ENCODE assay signal across 16 cellular contexts in the genomic region with DNA sequence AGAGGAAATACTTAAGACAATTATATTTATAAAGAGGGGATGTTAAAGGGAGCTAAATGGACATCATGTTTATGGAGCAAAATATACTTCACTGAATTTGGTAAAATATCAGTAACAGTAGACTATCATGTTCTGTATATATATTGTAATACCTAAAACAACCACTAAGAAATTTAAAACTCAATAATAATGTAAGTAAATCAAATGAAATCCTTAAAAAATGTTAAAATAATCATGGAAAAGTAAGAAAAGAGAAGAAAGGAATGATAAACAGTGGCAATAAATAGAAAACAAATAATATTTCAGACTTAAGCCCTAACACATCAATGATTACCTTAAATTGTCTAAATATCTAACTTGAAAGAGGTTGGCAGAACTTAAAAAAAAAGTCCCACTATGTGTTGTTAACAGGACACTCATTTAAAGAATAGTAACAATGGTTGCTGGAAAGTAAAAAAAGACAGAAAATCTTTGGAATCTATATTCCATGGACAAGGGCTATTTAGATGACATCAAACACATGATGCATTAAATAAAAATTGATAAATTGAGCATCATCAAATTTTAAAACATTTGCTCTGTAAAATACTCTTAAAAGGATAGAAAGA.
"Had no signal": no experiment of that assay in that cellular context is flagged by ENCODE, and none has a peak within 500 bp of the region (broad histone marks: within the 10 kb centered on the region; RNA-seq: fewer than 3 reads in every experiment).

No MANE protein-coding gene starts in this region.

- H3K27ac Mint-ChIP-seq: activated B cell treated with CpG ODN at 0.5 μM for 24 hours; activated CD4-positive, alpha-beta T cell treated with anti-CD3 and anti-CD28 coated beads, Interleukin-2, amount 10 ng/mL, durations not matched to agents 7 days and 5 days; T-helper 17 cell had no signal

- H3K4me3 Mint-ChIP-seq: activated B cell treated with CpG ODN at 0.5 μM for 24 hours; activated CD4-positive, alpha-beta T cell treated with anti-CD3 and anti-CD28 coated beads, Interleukin-2, amount 10 ng/mL, durations not matched to agents 7 days and 5 days; T-helper 17 cell had no signal

- H3K4me1 Mint-ChIP-seq: activated B cell treated with CpG ODN at 0.5 μM for 24 hours; activated CD4-positive, alpha-beta T cell treated with anti-CD3 and anti-CD28 coated beads, Interleukin-2, amount 10 ng/mL, durations not matched to agents 7 days and 5 days; T-helper 17 cell had no signal

- H3K27me3 Mint-ChIP-seq: activated B cell treated with CpG ODN at 0.5 μM for 24 hours; activated CD4-positive, alpha-beta T cell treated with anti-CD3 and anti-CD28 coated beads, Interleukin-2, amount 10 ng/mL, durations not matched to agents 7 days and 5 days; T-helper 17 cell had no signal

- H3K4me3 ChIP-seq: coronary artery, prostate gland, suprapubic skin had no signal

- H3K27ac ChIP-seq: coronary artery, epithelial cell of prostate, prostate gland, suprapubic skin had no signal

- H3K9me3 ChIP-seq: prostate gland, suprapubic skin had no signal

- DNase-seq: activated B cell treated with CpG ODN at 0.5 μM for 24 hours; activated CD4-positive, alpha-beta T cell treated with anti-CD3 and anti-CD28 coated beads, Interleukin-2, amount 10 ng/mL, durations not matched to agents 7 days and 5 days; activated CD8-positive, alpha-beta memory T cell treated with anti-CD3 and anti-CD28 coated beads for 24 hours; activated naive CD4-positive, alpha-beta T cell treated with Interleukin-2 at 50 U/mL for 16 hours; caudate nucleus; effector CD8-positive, alpha-beta T cell; hippocampal formation; nucleus accumbens; stimulated activated CD4-positive, alpha-beta T cell treated with anti-CD3 and anti-CD28 coated beads, Interleukin-2, amount 100 ng/mL, for 48 hours; stimulated activated CD8-positive, alpha-beta memory T cell treated with anti-CD3 and anti-CD28 coated beads, Interleukin-4, amount 100 ng/mL, for 48 hours; stimulated activated naive CD8-positive, alpha-beta T cell treated with anti-CD3 and anti-CD28 coated beads, Interleukin-15, Interleukin-2, amounts not matched to agents 100 U/mL and 50 U/mL, for 24 hours; T-helper 17 cell had no signal

- H3K4me1 ChIP-seq: prostate gland, suprapubic skin had no signal

- H3K36me3 ChIP-seq: prostate gland, suprapubic skin had no signal

- H3K9me3 Mint-ChIP-seq: activated CD4-positive, alpha-beta T cell treated with anti-CD3 and anti-CD28 coated beads, Interleukin-2, amount 10 ng/mL, durations not matched to agents 7 days and 5 days had no signal

- H3K27me3 ChIP-seq: suprapubic skin had no signal
